ENCODE assay signal across 1 cellular context in the genomic region with DNA sequence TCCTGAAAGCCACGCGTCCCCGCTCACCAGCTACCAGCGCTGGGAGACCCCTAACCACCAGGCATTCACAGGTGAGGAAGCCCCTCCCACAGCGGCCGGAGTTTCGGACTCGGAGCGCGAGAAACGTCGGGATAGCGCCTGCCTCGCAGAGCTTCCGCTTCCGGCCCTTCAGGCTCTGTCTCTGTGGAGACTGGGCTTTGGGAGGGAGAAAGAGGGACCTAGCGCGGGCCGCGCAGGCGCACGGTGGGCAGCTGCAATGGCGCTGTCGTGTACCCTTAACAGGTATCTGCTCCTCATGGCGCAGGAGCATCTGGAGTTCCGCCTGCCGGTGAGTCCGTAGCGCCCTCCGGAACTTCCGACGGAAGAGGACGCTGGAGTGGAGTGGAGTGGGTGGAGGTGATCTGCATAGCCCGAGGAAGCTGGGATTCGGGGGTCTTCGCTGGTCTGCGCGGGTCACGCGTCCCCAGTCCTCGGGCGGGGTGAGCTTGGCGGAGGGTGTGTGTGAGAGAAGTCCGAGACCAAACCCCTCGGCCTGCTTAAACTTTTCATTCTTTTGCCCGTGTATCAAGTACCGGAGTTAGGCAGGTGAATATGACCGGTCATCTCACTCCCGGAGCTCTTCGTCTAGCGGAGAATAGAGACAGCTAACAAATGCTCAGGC.
A peak's percentile ranks its signal among the peaks of the same experiment; 100 is the strongest.
TF ChIP-seq lines count a peak whose summit lies in the region.

A gene (plus strand): TSS at position 246 of the 661 bp plus-strand sequence. CDS start 11 bp downstream, at position 257.

TF ChIP-seq in K562, 482 proteins besides CTCF, POLR2A, EP300 and RAD21 (continued from another document and continues in another):
- TF ChIP-seq, protein P1, sequence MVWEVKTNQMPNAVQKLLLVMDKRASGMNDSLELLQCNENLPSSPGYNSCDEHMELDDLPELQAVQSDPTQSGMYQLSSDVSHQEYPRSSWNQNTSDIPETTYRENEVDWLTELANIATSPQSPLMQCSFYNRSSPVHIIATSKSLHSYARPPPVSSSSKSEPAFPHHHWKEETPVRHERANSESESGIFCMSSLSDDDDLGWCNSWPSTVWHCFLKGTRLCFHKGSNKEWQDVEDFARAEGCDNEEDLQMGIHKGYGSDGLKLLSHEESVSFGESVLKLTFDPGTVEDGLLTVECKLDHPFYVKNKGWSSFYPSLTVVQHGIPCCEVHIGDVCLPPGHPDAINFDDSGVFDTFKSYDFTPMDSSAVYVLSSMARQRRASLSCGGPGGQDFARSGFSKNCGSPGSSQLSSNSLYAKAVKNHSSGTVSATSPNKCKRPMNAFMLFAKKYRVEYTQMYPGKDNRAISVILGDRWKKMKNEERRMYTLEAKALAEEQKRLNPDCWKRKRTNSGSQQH (CRISPR knock-in tag; IDR thresholded peaks at IDR 0.05), result no peak
- TF ChIP-seq HDAC2 (IDR thresholded peaks at IDR 0.05) (peak; percentile 15; the same call in 1 of the 2 replicates), TAF9B (IDR thresholded peaks at IDR 0.05; ENCODE audit: partially characterized antibody) (peak; percentile 94), CBX2 (IDR thresholded peaks at IDR 0.05; ENCODE audit: insufficient read depth, low read length, poor library complexity, severe bottlenecking) (no peak), HNRNPUL1 (IDR thresholded peaks at IDR 0.05; ENCODE audit: low read length) (no peak), NCOA2 (IDR thresholded peaks at IDR 0.05; ENCODE audit: partially characterized antibody in 2 of 2) (no peak), RB1 (IDR thresholded peaks at IDR 0.05; ENCODE audit: low read depth) (peak; percentile 62), ZBTB17 (CRISPR knock-in tag; IDR thresholded peaks at IDR 0.05) (no peak), ZNF830 (CRISPR knock-in tag; IDR thresholded peaks at IDR 0.05) (no peak), ZNF324 (CRISPR knock-in tag; IDR thresholded peaks at IDR 0.05) (no peak), SMARCB1 (IDR thresholded peaks at IDR 0.05; ENCODE audit: insufficient read length, low read depth) (no peak), RBM15 (IDR thresholded peaks at IDR 0.05; ENCODE audit: insufficient read depth, low read length) (no peak), SIN3B (IDR thresholded peaks at IDR 0.05; ENCODE audit: low read depth) (no peak; the same call in 1 of the 2 replicates), NFATC3 (IDR thresholded peaks at IDR 0.05) (no peak), CREBBP (IDR thresholded peaks at IDR 0.05; ENCODE audit: low read depth, low read length) (no peak), MIER1 (IDR thresholded peaks at IDR 0.05; ENCODE audit: low read depth) (no peak), TCFL5 (CRISPR knock-in tag; conservative IDR thresholded peaks at IDR 0.05) (no peak), U2AF1 (optimal IDR thresholded peaks at IDR 0.05; ENCODE audit: low read depth, low read length) (no peak), ZNF165 (CRISPR knock-in tag; IDR thresholded peaks at IDR 0.05; ENCODE audit: borderline replicate concordance) (no peak), SRF (CRISPR knock-in tag; IDR thresholded peaks at IDR 0.05) (no peak), CHCHD3 (CRISPR knock-in tag; IDR thresholded peaks at IDR 0.05) (no peak), BCOR (IDR thresholded peaks at IDR 0.05) (no peak), POLR3A (IDR thresholded peaks at IDR 0.05; ENCODE audit: borderline replicate concordance, extremely low read depth, insufficient read depth, insufficient read length) (no peak), HMGN3 (IDR thresholded peaks at IDR 0.05; ENCODE audit: borderline replicate concordance, extremely low read depth, insufficient read length, low read depth, low read length) (peak; percentile 73), ZNF274 (IDR thresholded peaks at IDR 0.05; ENCODE audit: borderline replicate concordance, low read depth, low read length) (no peak), ZNF584 (CRISPR knock-in tag; IDR thresholded peaks at IDR 0.05; ENCODE audit: low read depth) (no peak)
- TF ChIP-seq, protein P2, sequence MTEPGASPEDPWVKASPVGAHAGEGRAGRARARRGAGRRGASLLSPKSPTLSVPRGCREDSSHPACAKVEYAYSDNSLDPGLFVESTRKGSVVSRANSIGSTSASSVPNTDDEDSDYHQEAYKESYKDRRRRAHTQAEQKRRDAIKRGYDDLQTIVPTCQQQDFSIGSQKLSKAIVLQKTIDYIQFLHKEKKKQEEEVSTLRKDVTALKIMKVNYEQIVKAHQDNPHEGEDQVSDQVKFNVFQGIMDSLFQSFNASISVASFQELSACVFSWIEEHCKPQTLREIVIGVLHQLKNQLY (CRISPR knock-in tag; conservative IDR thresholded peaks at IDR 0.05), result no peak
- TF ChIP-seq, protein P3, sequence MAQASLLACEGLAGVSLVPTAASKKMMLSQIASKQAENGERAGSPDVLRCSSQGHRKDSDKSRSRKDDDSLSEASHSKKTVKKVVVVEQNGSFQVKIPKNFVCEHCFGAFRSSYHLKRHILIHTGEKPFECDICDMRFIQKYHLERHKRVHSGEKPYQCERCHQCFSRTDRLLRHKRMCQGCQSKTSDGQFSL (CRISPR knock-in tag; IDR thresholded peaks at IDR 0.05), result no peak
- TF ChIP-seq, protein P3 (tag; IDR thresholded peaks at IDR 0.05), result no peak
- TF ChIP-seq, protein P4, sequence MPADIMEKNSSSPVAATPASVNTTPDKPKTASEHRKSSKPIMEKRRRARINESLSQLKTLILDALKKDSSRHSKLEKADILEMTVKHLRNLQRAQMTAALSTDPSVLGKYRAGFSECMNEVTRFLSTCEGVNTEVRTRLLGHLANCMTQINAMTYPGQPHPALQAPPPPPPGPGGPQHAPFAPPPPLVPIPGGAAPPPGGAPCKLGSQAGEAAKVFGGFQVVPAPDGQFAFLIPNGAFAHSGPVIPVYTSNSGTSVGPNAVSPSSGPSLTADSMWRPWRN (IDR thresholded peaks at IDR 0.05; ENCODE audit: low read depth), result no peak
- TF ChIP-seq, protein P5, sequence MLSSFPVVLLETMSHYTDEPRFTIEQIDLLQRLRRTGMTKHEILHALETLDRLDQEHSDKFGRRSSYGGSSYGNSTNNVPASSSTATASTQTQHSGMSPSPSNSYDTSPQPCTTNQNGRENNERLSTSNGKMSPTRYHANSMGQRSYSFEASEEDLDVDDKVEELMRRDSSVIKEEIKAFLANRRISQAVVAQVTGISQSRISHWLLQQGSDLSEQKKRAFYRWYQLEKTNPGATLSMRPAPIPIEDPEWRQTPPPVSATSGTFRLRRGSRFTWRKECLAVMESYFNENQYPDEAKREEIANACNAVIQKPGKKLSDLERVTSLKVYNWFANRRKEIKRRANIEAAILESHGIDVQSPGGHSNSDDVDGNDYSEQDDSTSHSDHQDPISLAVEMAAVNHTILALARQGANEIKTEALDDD (IDR thresholded peaks at IDR 0.05), result no peak
- TF ChIP-seq, protein P6, sequence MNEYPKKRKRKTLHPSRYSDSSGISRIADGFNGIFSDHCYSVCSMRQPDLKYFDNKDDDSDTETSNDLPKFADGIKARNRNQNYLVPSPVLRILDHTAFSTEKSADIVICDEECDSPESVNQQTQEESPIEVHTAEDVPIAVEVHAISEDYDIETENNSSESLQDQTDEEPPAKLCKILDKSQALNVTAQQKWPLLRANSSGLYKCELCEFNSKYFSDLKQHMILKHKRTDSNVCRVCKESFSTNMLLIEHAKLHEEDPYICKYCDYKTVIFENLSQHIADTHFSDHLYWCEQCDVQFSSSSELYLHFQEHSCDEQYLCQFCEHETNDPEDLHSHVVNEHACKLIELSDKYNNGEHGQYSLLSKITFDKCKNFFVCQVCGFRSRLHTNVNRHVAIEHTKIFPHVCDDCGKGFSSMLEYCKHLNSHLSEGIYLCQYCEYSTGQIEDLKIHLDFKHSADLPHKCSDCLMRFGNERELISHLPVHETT (CRISPR knock-in tag; conservative IDR thresholded peaks at IDR 0.05 in 1 of 2, IDR thresholded peaks at IDR 0.05 in 1 of 2), result no peak
- TF ChIP-seq, protein P7, sequence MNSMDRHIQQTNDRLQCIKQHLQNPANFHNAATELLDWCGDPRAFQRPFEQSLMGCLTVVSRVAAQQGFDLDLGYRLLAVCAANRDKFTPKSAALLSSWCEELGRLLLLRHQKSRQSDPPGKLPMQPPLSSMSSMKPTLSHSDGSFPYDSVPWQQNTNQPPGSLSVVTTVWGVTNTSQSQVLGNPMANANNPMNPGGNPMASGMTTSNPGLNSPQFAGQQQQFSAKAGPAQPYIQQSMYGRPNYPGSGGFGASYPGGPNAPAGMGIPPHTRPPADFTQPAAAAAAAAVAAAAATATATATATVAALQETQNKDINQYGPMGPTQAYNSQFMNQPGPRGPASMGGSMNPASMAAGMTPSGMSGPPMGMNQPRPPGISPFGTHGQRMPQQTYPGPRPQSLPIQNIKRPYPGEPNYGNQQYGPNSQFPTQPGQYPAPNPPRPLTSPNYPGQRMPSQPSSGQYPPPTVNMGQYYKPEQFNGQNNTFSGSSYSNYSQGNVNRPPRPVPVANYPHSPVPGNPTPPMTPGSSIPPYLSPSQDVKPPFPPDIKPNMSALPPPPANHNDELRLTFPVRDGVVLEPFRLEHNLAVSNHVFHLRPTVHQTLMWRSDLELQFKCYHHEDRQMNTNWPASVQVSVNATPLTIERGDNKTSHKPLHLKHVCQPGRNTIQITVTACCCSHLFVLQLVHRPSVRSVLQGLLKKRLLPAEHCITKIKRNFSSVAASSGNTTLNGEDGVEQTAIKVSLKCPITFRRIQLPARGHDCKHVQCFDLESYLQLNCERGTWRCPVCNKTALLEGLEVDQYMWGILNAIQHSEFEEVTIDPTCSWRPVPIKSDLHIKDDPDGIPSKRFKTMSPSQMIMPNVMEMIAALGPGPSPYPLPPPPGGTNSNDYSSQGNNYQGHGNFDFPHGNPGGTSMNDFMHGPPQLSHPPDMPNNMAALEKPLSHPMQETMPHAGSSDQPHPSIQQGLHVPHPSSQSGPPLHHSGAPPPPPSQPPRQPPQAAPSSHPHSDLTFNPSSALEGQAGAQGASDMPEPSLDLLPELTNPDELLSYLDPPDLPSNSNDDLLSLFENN (IDR thresholded peaks at IDR 0.05; ENCODE audit: low read depth in 2 of 2, low read length in 2 of 2), result no peak
- TF ChIP-seq, protein P8, sequence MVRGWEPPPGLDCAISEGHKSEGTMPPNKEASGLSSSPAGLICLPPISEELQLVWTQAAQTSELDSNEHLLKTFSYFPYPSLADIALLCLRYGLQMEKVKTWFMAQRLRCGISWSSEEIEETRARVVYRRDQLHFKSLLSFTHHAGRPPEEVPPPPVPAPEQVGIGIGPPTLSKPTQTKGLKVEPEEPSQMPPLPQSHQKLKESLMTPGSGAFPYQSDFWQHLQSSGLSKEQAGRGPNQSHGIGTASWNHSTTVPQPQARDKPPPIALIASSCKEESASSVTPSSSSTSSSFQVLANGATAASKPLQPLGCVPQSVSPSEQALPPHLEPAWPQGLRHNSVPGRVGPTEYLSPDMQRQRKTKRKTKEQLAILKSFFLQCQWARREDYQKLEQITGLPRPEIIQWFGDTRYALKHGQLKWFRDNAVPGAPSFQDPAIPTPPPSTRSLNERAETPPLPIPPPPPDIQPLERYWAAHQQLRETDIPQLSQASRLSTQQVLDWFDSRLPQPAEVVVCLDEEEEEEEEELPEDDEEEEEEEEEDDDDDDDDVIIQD (CRISPR knock-in tag; IDR thresholded peaks at IDR 0.05), result 0 out of 2 replicates have a peak, but pooled peaks have one; percentile 45
- TF ChIP-seq, protein P9, sequence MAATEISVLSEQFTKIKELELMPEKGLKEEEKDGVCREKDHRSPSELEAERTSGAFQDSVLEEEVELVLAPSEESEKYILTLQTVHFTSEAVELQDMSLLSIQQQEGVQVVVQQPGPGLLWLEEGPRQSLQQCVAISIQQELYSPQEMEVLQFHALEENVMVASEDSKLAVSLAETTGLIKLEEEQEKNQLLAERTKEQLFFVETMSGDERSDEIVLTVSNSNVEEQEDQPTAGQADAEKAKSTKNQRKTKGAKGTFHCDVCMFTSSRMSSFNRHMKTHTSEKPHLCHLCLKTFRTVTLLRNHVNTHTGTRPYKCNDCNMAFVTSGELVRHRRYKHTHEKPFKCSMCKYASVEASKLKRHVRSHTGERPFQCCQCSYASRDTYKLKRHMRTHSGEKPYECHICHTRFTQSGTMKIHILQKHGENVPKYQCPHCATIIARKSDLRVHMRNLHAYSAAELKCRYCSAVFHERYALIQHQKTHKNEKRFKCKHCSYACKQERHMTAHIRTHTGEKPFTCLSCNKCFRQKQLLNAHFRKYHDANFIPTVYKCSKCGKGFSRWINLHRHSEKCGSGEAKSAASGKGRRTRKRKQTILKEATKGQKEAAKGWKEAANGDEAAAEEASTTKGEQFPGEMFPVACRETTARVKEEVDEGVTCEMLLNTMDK (IDR thresholded peaks at IDR 0.05; ENCODE audit: borderline replicate concordance, insufficient read depth, low read depth, low read length, poor library complexity, severe bottlenecking), result no peak
- TF ChIP-seq, protein P10, sequence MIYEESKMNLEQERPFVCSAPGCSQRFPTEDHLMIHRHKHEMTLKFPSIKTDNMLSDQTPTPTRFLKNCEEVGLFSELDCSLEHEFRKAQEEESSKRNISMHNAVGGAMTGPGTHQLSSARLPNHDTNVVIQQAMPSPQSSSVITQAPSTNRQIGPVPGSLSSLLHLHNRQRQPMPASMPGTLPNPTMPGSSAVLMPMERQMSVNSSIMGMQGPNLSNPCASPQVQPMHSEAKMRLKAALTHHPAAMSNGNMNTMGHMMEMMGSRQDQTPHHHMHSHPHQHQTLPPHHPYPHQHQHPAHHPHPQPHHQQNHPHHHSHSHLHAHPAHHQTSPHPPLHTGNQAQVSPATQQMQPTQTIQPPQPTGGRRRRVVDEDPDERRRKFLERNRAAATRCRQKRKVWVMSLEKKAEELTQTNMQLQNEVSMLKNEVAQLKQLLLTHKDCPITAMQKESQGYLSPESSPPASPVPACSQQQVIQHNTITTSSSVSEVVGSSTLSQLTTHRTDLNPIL (CRISPR knock-in tag; IDR thresholded peaks at IDR 0.05), result no peak
- TF ChIP-seq, protein P11, sequence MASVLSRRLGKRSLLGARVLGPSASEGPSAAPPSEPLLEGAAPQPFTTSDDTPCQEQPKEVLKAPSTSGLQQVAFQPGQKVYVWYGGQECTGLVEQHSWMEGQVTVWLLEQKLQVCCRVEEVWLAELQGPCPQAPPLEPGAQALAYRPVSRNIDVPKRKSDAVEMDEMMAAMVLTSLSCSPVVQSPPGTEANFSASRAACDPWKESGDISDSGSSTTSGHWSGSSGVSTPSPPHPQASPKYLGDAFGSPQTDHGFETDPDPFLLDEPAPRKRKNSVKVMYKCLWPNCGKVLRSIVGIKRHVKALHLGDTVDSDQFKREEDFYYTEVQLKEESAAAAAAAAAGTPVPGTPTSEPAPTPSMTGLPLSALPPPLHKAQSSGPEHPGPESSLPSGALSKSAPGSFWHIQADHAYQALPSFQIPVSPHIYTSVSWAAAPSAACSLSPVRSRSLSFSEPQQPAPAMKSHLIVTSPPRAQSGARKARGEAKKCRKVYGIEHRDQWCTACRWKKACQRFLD (CRISPR knock-in tag; IDR thresholded peaks at IDR 0.05), result no peak
